ENCODE assay signal across 20 cellular contexts in genomic region chr5:81450940-81451339, GRCh38. TPM values are rescaled to one million over a fixed set of nuclear protein-coding genes. Genes with fewer than 3 reads are reported as not detected.
A peak's percentile ranks its signal among the peaks of the same experiment; 100 is the strongest.
DNase-seq lines count a peak whose midpoint lies in the region; ATAC-seq, FAIRE-seq and TF ChIP-seq lines count a peak whose summit lies in the region.
"Had no signal": no experiment of that assay in that cellular context is flagged by ENCODE, and none has a peak within 500 bp of the region (broad histone marks: within the 10 kb centered on the region; RNA-seq: fewer than 3 reads in every experiment).

No MANE protein-coding gene starts in this region.

- H3K36me3 ChIP-seq in RWPE2 (ENCODE audit: low read depth) (no peaks in the 10 kb centered on the region), osteoblast (ENCODE audit: insufficient read depth, low read length) (no peaks in the 10 kb centered on the region)

- DNase-seq in A549 (ENCODE audit: low read depth in 1 of 2, low spot score in 1 of 2) (peak in 1 of 2 experiments; percentile 73), HS-5 (ENCODE audit: low read depth) (peak; percentile 56), RWPE2 (ENCODE audit: low spot score) (no peak), foreskin fibroblast (peak; percentile 3 to 14), osteoblast (ENCODE audit: insufficient read length, low spot score, missing footprints) (no peak)
- DNase-seq: activated CD4-positive, alpha-beta T cell treated with anti-CD3 and anti-CD28 coated beads for 1 hour; activated naive CD8-positive, alpha-beta T cell treated with anti-CD3 and anti-CD28 coated beads, Interleukin-2, amount 50 U/mL, for 24 hours; activated T-cell treated with anti-CD3 and anti-CD28 coated beads for 4 hours; DMS79; stimulated activated CD4-positive, alpha-beta T cell treated with anti-CD3 and anti-CD28 coated beads, Interleukin-1b, Interleukin-23, amount 100 ng/mL, for 48 hours; stimulated activated CD8-positive, alpha-beta memory T cell treated with anti-CD3 and anti-CD28 coated beads, Interleukin-4, amount 100 ng/mL, for 48 hours had no signal

- no peaks in the 10 kb centered on the region for H4K20me1 ChIP-seq in osteoblast (ENCODE audit: insufficient read depth, low read length)

- peaks cover 10% of the 10 kb centered on the region; the same call in 2 of the 3 replicates for H3K4me1 ChIP-seq in A549
- peaks cover 9% of the 10 kb centered on the region for H3K4me1 ChIP-seq in RWPE2 (ENCODE audit: insufficient read depth, poor library complexity, severe bottlenecking)
- no peaks in the 10 kb centered on the region for H3K4me1 ChIP-seq in osteoblast (ENCODE audit: insufficient read depth, low read length)
- H3K4me1 ChIP-seq: tibial nerve had no signal

- no peak for TF ChIP-seq EP300 in A549 (IDR thresholded peaks at IDR 0.05)

- CTCF ChIA-PET in A549 (lab: Yijun Ruan, JAX) = interaction anchor here (0.9 kb wide), 1 partner anchor 25 kb away, joined by 3 read pairs; no protein-coding TSS in a partner anchor

- H3K4me2 ChIP-seq in A549 (peak overlapping the region; percentile 33), osteoblast (ENCODE audit: insufficient read depth, low read length) (no peak overlapping the region)

- ATAC-seq in A549 (peak in 1 of 2 experiments; percentile 73; a peak in 3 of 6 replicates), RWPE2 (ENCODE audit: low read depth) (peak; percentile 97), HG03025 (IDR thresholded peaks at IDR 0.05; ENCODE audit: low FRiP score, unreplicated experiment) (no peak), HG03039 (IDR thresholded peaks at IDR 0.05; ENCODE audit: unreplicated experiment) (no peak), GM18867 (IDR thresholded peaks at IDR 0.05; ENCODE audit: unreplicated experiment) (no peak)
- ATAC-seq: activated naive CD8-positive, alpha-beta T cell treated with anti-CD3 and anti-CD28 coated beads, Interleukin-2, amount 50 U/mL, for 24 hours had no signal

- WGBS in A549 (ENCODE audit: missing lambda C conversion rate) = 1% methylated on average over 2 of the region's 2 CpGs

- no peak overlapping the region for H3K4me3 ChIP-seq in A549
- no peak overlapping the region for H3K4me3 ChIP-seq in RWPE2 (ENCODE audit: severe bottlenecking)
- no peak overlapping the region for H3K4me3 ChIP-seq in foreskin fibroblast (ENCODE audit: low read depth in 1 of 2, low read length in 2 of 2)
- H3K4me3 ChIP-seq in osteoblast (ENCODE audit: insufficient read depth, low read length) = no peak overlapping the region
- H3K4me3 ChIP-seq: tibial nerve had no signal

- peak overlapping the region in 1 of 2 experiments; percentile 8; a peak in 1 of 6 replicates for H3K27ac ChIP-seq in A549
- H3K27ac ChIP-seq in RWPE2 (ENCODE audit: poor library complexity, severe bottlenecking) = no peak overlapping the region
- no peak overlapping the region for H3K27ac ChIP-seq in osteoblast (ENCODE audit: low read depth, low read length)
- H3K27ac ChIP-seq: tibial nerve had no signal

- no peaks in the 10 kb centered on the region for H3K27me3 ChIP-seq in RWPE2 (ENCODE audit: insufficient read depth, poor library complexity, severe bottlenecking)
- no peaks in the 10 kb centered on the region for H3K27me3 ChIP-seq in osteoblast (ENCODE audit: insufficient read depth, low read length)
- H3K27me3 ChIP-seq: tibial nerve had no signal

- H3K9me3 ChIP-seq in A549 (no peaks in the 10 kb centered on the region), RWPE2 (ENCODE audit: severe bottlenecking) (no peaks in the 10 kb centered on the region), osteoblast (ENCODE audit: low read depth, low read length) (no peaks in the 10 kb centered on the region)
- H3K9me3 ChIP-seq: tibial nerve had no signal

- no peak for TF ChIP-seq POLR2A in A549 (IDR thresholded peaks at IDR 0.05; ENCODE audit: low read length)

- no peaks in the 10 kb centered on the region for H3K79me2 ChIP-seq in osteoblast (ENCODE audit: insufficient read depth, low read length)

- TF ChIP-seq CTCF in A549 (IDR thresholded peaks at IDR 0.05) (no peak), RWPE2 (IDR thresholded peaks at IDR 0.05; ENCODE audit: poor library complexity, severe bottlenecking) (no peak), foreskin fibroblast (IDR thresholded peaks at IDR 0.05; ENCODE audit: low read depth, low read length) (no peak), osteoblast (IDR thresholded peaks at IDR 0.05; ENCODE audit: extremely low read depth, low read depth, low read length) (no peak)

- POLR2A ChIA-PET in A549 (lab: Yijun Ruan, JAX) = no interaction called here

- H2AFZ ChIP-seq in osteoblast (ENCODE audit: low read length) = no peak overlapping the region

- FAIRE-seq in A549 (lab: Jason Lieb, UNC) = no peak
- FAIRE-seq: GM12891 had no signal

- no peak for TF ChIP-seq RAD21 in A549 (conservative IDR thresholded peaks at IDR 0.05 in 1 of 2, IDR thresholded peaks at IDR 0.05 in 1 of 2)

TF ChIP-seq in A549, 52 proteins besides CTCF, POLR2A, EP300 and RAD21:
- TF ChIP-seq CEBPB (IDR thresholded peaks at IDR 0.05) = peak in 1 of 2 experiments; percentile 47; a peak in 2 of 4 replicates
- peak; percentile 36; the same call in 1 of the 2 replicates for TF ChIP-seq GATA3 (IDR thresholded peaks at IDR 0.05; ENCODE audit: borderline replicate concordance)
- TF ChIP-seq EHMT2 (IDR thresholded peaks at IDR 0.05; ENCODE audit: low read depth) = no peak
- TF ChIP-seq FOSB (CRISPR knock-in tag; IDR thresholded peaks at IDR 0.05) = no peak
- no peak for TF ChIP-seq SREBF2 (IDR thresholded peaks at IDR 0.05)
- TF ChIP-seq CHD2 (IDR thresholded peaks at IDR 0.05; ENCODE audit: low read length, partially characterized antibody) = no peak
- no peak for TF ChIP-seq FOSL2 (IDR thresholded peaks at IDR 0.05)
- TF ChIP-seq FOSL2 (CRISPR knock-in tag; IDR thresholded peaks at IDR 0.05) = no peak

RNA-seq across cellular contexts. Expression of gene ACOT12, which starts 57.0 kb away (rescaled TPM):
- polyA plus RNA-seq in A549 (2011; rRNA removed) (0.08 and 0.09 TPM in 2 replicates), A549 (2017; fragmentation: RNase III; extraction: RNeasy Plus Mini Kit Qiagen cat#74134 plus additional on column Dnase treatment) (not detected in 3 replicates)
- 0.08 TPM in 2 replicates for polyA plus RNA-seq in A549 (2012; cell fraction: cytosol; rRNA removed)
- polyA plus RNA-seq in A549 (2012; cell fraction: nucleus; rRNA removed) = 0.10 TPM in 1 of 2 replicates, not detected in the other
- not detected in 2 replicates for polyA minus RNA-seq in A549 (2011; rRNA and poly(A)+ RNA removed)
- total RNA-seq in osteoblast = 0.29 TPM in 1 of 2 replicates, not detected in the other
- total RNA-seq: fibroblast of villous mesenchyme; kidney epithelial cell; myocyte; T-helper 1 cell treated with Interleukin-12 subunit alpha and Interleukin-12 subunit beta and Interleukin-4 antibody, amounts not matched to agents 30 ng/mL and 1 ng/mL, for 36 hours had no signal

Comparison
In these comparisons a context has a peak if more than half of its experiments do, and no peak if none do; other contexts are left out.
1. DNase-seq: peak in HS-5 (single experiment) and foreskin fibroblast (2 of 2); none in RWPE2 (single experiment) and osteoblast (single experiment).